In the genomic region with DNA sequence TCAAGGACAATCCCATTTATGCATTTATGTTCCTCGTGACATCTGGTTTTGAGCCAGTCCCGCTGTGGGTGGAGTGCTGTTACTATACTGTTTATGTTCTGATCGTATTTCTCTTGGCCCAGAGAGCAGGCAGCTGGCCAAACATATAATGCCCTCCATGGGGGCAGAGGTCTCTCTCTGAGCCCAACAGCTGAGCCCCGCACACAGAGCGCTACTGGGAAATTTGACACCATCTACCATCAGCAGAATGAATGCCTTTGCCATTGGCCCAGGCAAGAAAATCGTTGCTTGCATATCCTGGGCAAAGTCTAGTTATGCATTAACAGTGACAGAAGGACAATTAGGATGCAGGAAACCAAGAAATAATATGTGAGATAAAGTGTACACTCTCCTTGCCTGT, we compare ENCODE assay signal across 10 cellular contexts.
DNase-seq lines count a peak whose midpoint lies in the region; ATAC-seq, FAIRE-seq and TF ChIP-seq lines count a peak whose summit lies in the region.
"Had no signal": no experiment of that assay in that cellular context is flagged by ENCODE, and none has a peak within 500 bp of the region (broad histone marks: within the 10 kb centered on the region; RNA-seq: fewer than 3 reads in every experiment).

No MANE protein-coding gene starts in this region.

- CTCF ChIA-PET in A549 (lab: Yijun Ruan, JAX): no interaction called here
- CTCF ChIA-PET in CD8-positive, alpha-beta T cell (lab: Charles Lee): no interaction called here

- POLR2A ChIA-PET in A549 (lab: Yijun Ruan, JAX): no interaction called here
- POLR2A ChIA-PET in CD8-positive, alpha-beta T cell (lab: Charles Lee): no interaction called here

- no peak overlapping the region for H3K4me3 Mint-ChIP-seq in CD8-positive, alpha-beta T cell

- peak overlapping the region; percentile 66 for H3K4me2 ChIP-seq in A549

- intact Hi-C loops in CD8-positive, alpha-beta T cell (cut with DNase I, micrococcal nuclease): no loop called here
- intact Hi-C loops in ascending aorta (cut with DNase I): no loop called here

- no peak overlapping the region; a peak in 1 of 6 replicates for H3K27ac ChIP-seq in A549
- no peak overlapping the region for H3K27ac ChIP-seq in CD8-positive, alpha-beta T cell (ENCODE audit: low read depth, low read length)
- H3K27ac ChIP-seq in ascending aorta: no peak overlapping the region
- H3K27ac ChIP-seq: vagina had no signal

- H3K4me3 ChIP-seq in A549: no peak overlapping the region
- H3K4me3 ChIP-seq in fibroblast of the aortic adventitia (ENCODE audit: low read depth, low read length): no peak overlapping the region
- H3K4me3 ChIP-seq in CD8-positive, alpha-beta T cell (ENCODE audit: low read depth, low read length): no peak overlapping the region
- H3K4me3 ChIP-seq in ascending aorta: no peak overlapping the region
- H3K4me3 ChIP-seq: vagina had no signal

- H3K27me3 Mint-ChIP-seq in CD8-positive, alpha-beta T cell (ENCODE audit: low read depth): peaks cover 18% of the 10 kb centered on the region

- TF ChIP-seq RAD21 in A549 (conservative IDR thresholded peaks at IDR 0.05 in 1 of 2, IDR thresholded peaks at IDR 0.05 in 1 of 2): no peak

- TF ChIP-seq CTCF in A549 (IDR thresholded peaks at IDR 0.05): no peak
- TF ChIP-seq CTCF in fibroblast of the aortic adventitia (IDR thresholded peaks at IDR 0.05; ENCODE audit: insufficient read depth, low read length): no peak
- TF ChIP-seq CTCF in CD8-positive, alpha-beta T cell (IDR thresholded peaks at IDR 0.05): no peak
- TF ChIP-seq CTCF in ascending aorta (IDR thresholded peaks at IDR 0.05): no peak

- no peaks in the 10 kb centered on the region for H3K9me3 Mint-ChIP-seq in CD8-positive, alpha-beta T cell

- DNase-seq in A549 (ENCODE audit: low read depth in 1 of 2, low spot score in 1 of 2): no peak
- peak; percentile 100 for DNase-seq in NCI-H1092 treated with DMSO at 0.1 percent for 48 hours (lab: John Stamatoyannopoulos, UW)
- DNase-seq in OCI-M1 (lab: John Stamatoyannopoulos, UW): peak; percentile 65
- peak; percentile 65 for DNase-seq in fibroblast of the aortic adventitia (ENCODE audit: low read depth)
- DNase-seq in CD8-positive, alpha-beta T cell: no peak
- DNase-seq in ascending aorta (ENCODE audit: low spot score in 2 of 2): no peak
- DNase-seq: stimulated activated CD4-positive, alpha-beta T cell treated with anti-CD3 and anti-CD28 coated beads, Interleukin-12 subunit alpha, Interleukin-12 subunit beta, amount 100 ng/mL, for 4 hours had no signal

- 0% methylated on average over 4 of the region's 6 CpGs for WGBS in A549 (ENCODE audit: missing lambda C conversion rate)

- no peak overlapping the region for H3K27ac Mint-ChIP-seq in CD8-positive, alpha-beta T cell

- no peak for TF ChIP-seq EP300 in A549 (IDR thresholded peaks at IDR 0.05)

- 0 out of 3 replicates have a peak, but pooled peaks cover 7% of the 10 kb centered on the region for H3K4me1 ChIP-seq in A549
- H3K4me1 ChIP-seq in CD8-positive, alpha-beta T cell (ENCODE audit: insufficient read depth, low read length): no peaks in the 10 kb centered on the region
- no peaks in the 10 kb centered on the region for H3K4me1 ChIP-seq in ascending aorta
- H3K4me1 ChIP-seq: vagina had no signal

- ATAC-seq in A549 (peak in 1 of 2 experiments; percentile 43; a peak in 4 of 6 replicates), HG02870 (IDR thresholded peaks at IDR 0.05; ENCODE audit: unreplicated experiment) (no peak), GM21528 (IDR thresholded peaks at IDR 0.05; ENCODE audit: low FRiP score, unreplicated experiment) (no peak)
- ATAC-seq in CD8-positive, alpha-beta T cell: no peak

- no peaks in the 10 kb centered on the region for H3K36me3 ChIP-seq in CD8-positive, alpha-beta T cell (ENCODE audit: insufficient read depth, low read length)
- no peaks in the 10 kb centered on the region for H3K36me3 ChIP-seq in ascending aorta
- H3K36me3 ChIP-seq: vagina had no signal

- no peaks in the 10 kb centered on the region for H3K27me3 ChIP-seq in CD8-positive, alpha-beta T cell (ENCODE audit: insufficient read depth, low read length)
- H3K27me3 ChIP-seq in ascending aorta: no peaks in the 10 kb centered on the region
- H3K27me3 ChIP-seq: vagina had no signal

- H3K9me3 ChIP-seq in A549 (peaks cover 3% of the 10 kb centered on the region; the same call in 1 of the 3 replicates), ascending aorta (no peaks in the 10 kb centered on the region)
- H3K9me3 ChIP-seq in CD8-positive, alpha-beta T cell (ENCODE audit: low read length): no peaks in the 10 kb centered on the region
- H3K9me3 ChIP-seq: vagina had no signal

- H3K36me3 Mint-ChIP-seq in CD8-positive, alpha-beta T cell: no peaks in the 10 kb centered on the region

- no peak for TF ChIP-seq POLR2A in A549 (IDR thresholded peaks at IDR 0.05; ENCODE audit: low read length)

- no peaks in the 10 kb centered on the region for H3K4me1 Mint-ChIP-seq in CD8-positive, alpha-beta T cell (ENCODE audit: low read depth)

- FAIRE-seq in A549 (lab: Jason Lieb, UNC): no peak

TF ChIP-seq in A549, 52 proteins besides CTCF, POLR2A, EP300 and RAD21:
- TF ChIP-seq REST (IDR thresholded peaks at IDR 0.05) (no peak), FOSB (CRISPR knock-in tag; IDR thresholded peaks at IDR 0.05) (no peak), RFX5 (IDR thresholded peaks at IDR 0.05) (no peak), RCOR1 (IDR thresholded peaks at IDR 0.05; ENCODE audit: low read depth, low read length) (no peak), HDAC2 (IDR thresholded peaks at IDR 0.05) (no peak), USF2 (IDR thresholded peaks at IDR 0.05) (no peak), SMC3 (IDR thresholded peaks at IDR 0.05) (no peak), HES2 (IDR thresholded peaks at IDR 0.05) (no peak), CBX8 (IDR thresholded peaks at IDR 0.05) (no peak), CHD2 (IDR thresholded peaks at IDR 0.05; ENCODE audit: low read length, partially characterized antibody) (no peak), BHLHE40 (IDR thresholded peaks at IDR 0.05; ENCODE audit: low read depth, low read length) (no peak), MYC (IDR thresholded peaks at IDR 0.05; ENCODE audit: borderline replicate concordance, low read length) (no peak), EHF (CRISPR knock-in tag; IDR thresholded peaks at IDR 0.05) (no peak), RNF2 (IDR thresholded peaks at IDR 0.05; ENCODE audit: borderline replicate concordance, low read depth) (no peak), CHD4 (IDR thresholded peaks at IDR 0.05; ENCODE audit: borderline replicate concordance) (no peak)

Comparison
In these comparisons a context has a peak if more than half of its experiments do, and no peak if none do; other contexts are left out.
1. DNase-seq: peak in NCI-H1092 treated with DMSO at 0.1 percent for 48 hours (single experiment), OCI-M1 (single experiment) and fibroblast of the aortic adventitia (single experiment); none in A549 (0 of 2), CD8-positive, alpha-beta T cell (0 of 7) and ascending aorta (0 of 2).